ENCODE assay signal across 19 cellular contexts in the genomic region with DNA sequence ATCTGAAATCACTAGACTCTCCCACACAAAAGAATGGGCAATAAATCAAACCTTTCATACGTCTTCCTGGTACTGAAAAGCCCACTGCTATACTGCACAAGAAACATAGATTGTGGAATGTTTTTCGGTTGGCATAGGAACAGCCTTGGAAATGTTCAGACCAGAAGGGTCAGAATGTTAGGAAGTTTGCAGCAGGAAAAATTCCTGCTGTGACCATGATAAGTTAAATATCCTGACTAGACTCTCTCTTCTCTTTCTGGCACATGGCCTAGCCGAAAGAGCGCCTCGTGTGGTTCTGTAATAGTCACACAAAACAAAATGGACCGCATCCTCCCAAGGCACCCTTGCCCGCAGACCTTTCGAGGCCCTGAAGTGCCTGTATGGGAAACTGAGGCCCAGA.
DNase-seq lines count a peak whose midpoint lies in the region; ATAC-seq and TF ChIP-seq lines count a peak whose summit lies in the region.
"Had no signal": no experiment of that assay in that cellular context is flagged by ENCODE, and none has a peak within 500 bp of the region (broad histone marks: within the 10 kb centered on the region; RNA-seq: fewer than 3 reads in every experiment).

No MANE protein-coding gene starts in this region.

- H3K9ac ChIP-seq in GM23248: no peak overlapping the region

- TF ChIP-seq POLR2A in right lobe of liver (IDR thresholded peaks at IDR 0.05): no peak
- TF ChIP-seq POLR2A in spleen (IDR thresholded peaks at IDR 0.05): no peak

- H3K36me3 ChIP-seq in right lobe of liver: peaks cover 0 to 3% (median 0%) of the 10 kb centered on the region in 4 donors
- no peaks in the 10 kb centered on the region for H3K36me3 ChIP-seq in spleen
- no peaks in the 10 kb centered on the region for H3K36me3 ChIP-seq in GM23248 (ENCODE audit: low read depth)
- H3K36me3 ChIP-seq: stomach had no signal

- H3K27me3 ChIP-seq in right lobe of liver (no peaks in the 10 kb centered on the region), spleen (replicated peaks in 1 of 7) (no peaks in the 10 kb centered on the region), GM23248 (replicated peaks; ENCODE audit: insufficient read depth) (peaks cover 8% of the 10 kb centered on the region; the same call in 1 of the 2 replicates)
- H3K27me3 ChIP-seq: stomach had no signal

- H4K20me1 ChIP-seq in GM23248 (ENCODE audit: insufficient read depth): no peaks in the 10 kb centered on the region

- H3K27ac ChIP-seq in right lobe of liver: no peak overlapping the region
- peak overlapping the region in 7 of 8 donors; percentile 8 to 69 (median 49) for H3K27ac ChIP-seq in spleen
- H3K27ac ChIP-seq in GM23248: no peak overlapping the region
- H3K27ac ChIP-seq: epithelial cell of prostate, stomach had no signal

- DNase-seq in amniotic epithelial cell (ENCODE audit: low read depth) (peak; percentile 99), dermis microvascular lymphatic vessel endothelial cell (ENCODE audit: low read depth in 2 of 2) (peak; percentile 100), right lobe of liver (peak in 1 of 3 donors; percentile 29), spleen (no peak), GM23248 (no peak), activated gamma-delta T cell (lab: John Stamatoyannopoulos, UW) (no peak)
- DNase-seq in NK-92 treated with Interleukin-12 subunit alpha and Interleukin-12 subunit beta, amount 100 ng/mL, for 24 hours (lab: John Stamatoyannopoulos, UW): no peak
- DNase-seq: activated CD4-positive, CD25-positive, alpha-beta regulatory T cell treated with anti-CD3 and anti-CD28 coated beads, Interleukin-2, amount 50 U/mL, for 72 hours; activated CD8-positive, alpha-beta memory T cell treated with anti-CD3 and anti-CD28 coated beads for 24 hours; activated T-cell treated with anti-CD3 and anti-CD28 coated beads, Interleukin-2, amount 50 U/mL, for 48 hours; hypothalamus; islet precursor cell; NCI-H1436; NCI-H526 treated with DMSO at 0.1 percent for 48 hours; stimulated activated CD4-positive, alpha-beta T cell treated with anti-CD3 and anti-CD28 coated beads, Interleukin-4, amount 100 ng/mL, for 4 hours; stomach; SW 1271 had no signal

- H3K79me2 ChIP-seq in GM23248 (ENCODE audit: insufficient read depth): no peaks in the 10 kb centered on the region

- intact Hi-C loops in right lobe of liver (cut with DNase I) (no loop called here), spleen (cut with DNase I; ENCODE audit: low total_unique reads) (no loop called here)

- ATAC-seq in right lobe of liver: peak; percentile 77 to 87 (median 80)
- ATAC-seq: HCT116 had no signal

- H3K9me2 ChIP-seq in GM23248 (ENCODE audit: insufficient read depth): no peaks in the 10 kb centered on the region

- H3K9me3 ChIP-seq in right lobe of liver (peaks cover 0 to 5% (median 0%) of the 10 kb centered on the region in 4 donors), spleen (no peaks in the 10 kb centered on the region), GM23248 (ENCODE audit: low read depth) (no peaks in the 10 kb centered on the region)
- H3K9me3 ChIP-seq: stomach had no signal

- H3F3A ChIP-seq in GM23248 (ENCODE audit: insufficient read depth): no peaks in the 10 kb centered on the region

- in situ Hi-C loops in GM23248 (cut with MboI): no loop called here

- 60% methylated on average over 3 of the region's 8 CpGs for WGBS in right lobe of liver (ENCODE audit: insufficient coverage, low coverage, low lambda C conversion rate, missing lambda C conversion rate)
- 52 to 76% (median 66%) methylated on average over 8 of the region's 8 CpGs for WGBS in spleen, 5 donors
- WGBS in GM23248 (ENCODE audit: low coverage in 1 of 2, low lambda C conversion rate in 2 of 2, missing lambda C conversion rate in 2 of 2), 2 experiments: 77 to 83% methylated on average over 8 of the region's 8 CpGs

- TF ChIP-seq CTCF in right lobe of liver (IDR thresholded peaks at IDR 0.05) (peak in 2 of 4 donors; percentile 13), spleen (IDR thresholded peaks at IDR 0.05 in 8 of 11, conservative IDR thresholded peaks at IDR 0.05 in 3 of 11) (peak in 6 of 11 experiments; percentile 8 to 50 (median 30))

- no peaks in the 10 kb centered on the region for H3K4me1 ChIP-seq in right lobe of liver
- peaks cover 0 to 19% (median 5%) of the 10 kb centered on the region in 6 donors for H3K4me1 ChIP-seq in spleen
- no peaks in the 10 kb centered on the region for H3K4me1 ChIP-seq in GM23248 (ENCODE audit: insufficient read depth)

- no peak overlapping the region for H2AFZ ChIP-seq in GM23248

- no peak overlapping the region for H3K4me3 ChIP-seq in right lobe of liver
- no peak overlapping the region for H3K4me3 ChIP-seq in spleen
- H3K4me3 ChIP-seq in GM23248: no peak overlapping the region
- H3K4me3 ChIP-seq: stomach had no signal

- no peak overlapping the region for H3K4me2 ChIP-seq in GM23248 (ENCODE audit: unreplicated experiment)

Comparison
In these comparisons a context has a peak if more than half of its experiments do, and no peak if none do; other contexts are left out.
1. DNase-seq: peak in amniotic epithelial cell (single experiment) and dermis microvascular lymphatic vessel endothelial cell (2 of 2); none in spleen (single experiment), NK-92 treated with Interleukin-12 subunit alpha and Interleukin-12 subunit beta, amount 100 ng/mL, for 24 hours (single experiment), GM23248 (single experiment) and activated gamma-delta T cell (single experiment).
2. H3K27ac ChIP-seq: peak in spleen (7 of 8); none in right lobe of liver (0 of 3) and GM23248 (single experiment).